21 cellular contexts compared by ENCODE assay signal in the genomic region with DNA sequence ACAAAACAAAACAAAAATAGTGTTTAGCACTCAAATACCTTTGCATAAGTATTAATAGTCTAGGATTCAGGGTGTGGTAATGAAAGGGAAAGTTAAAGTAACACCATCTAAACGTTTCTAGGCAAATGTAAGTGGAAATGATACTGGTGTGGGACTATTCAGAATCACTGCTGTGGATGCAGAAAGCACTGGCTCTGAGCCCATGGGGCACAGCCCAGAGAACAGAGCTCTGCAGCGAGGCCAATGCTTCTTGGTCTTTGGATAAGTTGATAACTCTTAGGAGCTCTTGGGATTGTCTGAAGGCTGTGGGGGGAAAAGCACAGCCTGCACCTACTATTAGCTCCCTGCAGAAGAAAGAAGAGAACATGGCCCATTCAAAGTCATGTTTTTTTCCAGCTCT. TPM values are rescaled to one million over a fixed set of nuclear protein-coding genes. Genes with fewer than 3 reads are reported as not detected.
A peak's percentile ranks its signal among the peaks of the same experiment; 100 is the strongest.
DNase-seq lines count a peak whose midpoint lies in the region; ATAC-seq and TF ChIP-seq lines count a peak whose summit lies in the region.
"Had no signal": no experiment of that assay in that cellular context is flagged by ENCODE, and none has a peak within 500 bp of the region (broad histone marks: within the 10 kb centered on the region; RNA-seq: fewer than 3 reads in every experiment).

No MANE protein-coding gene starts in this region.

- no peaks in the 10 kb centered on the region for H3K79me2 ChIP-seq in neural progenitor cell (ENCODE audit: low read depth)

- no peaks in the 10 kb centered on the region for H4K20me1 ChIP-seq in neural progenitor cell (ENCODE audit: low read depth)
- H4K20me1 ChIP-seq: BLaER1 had no signal

- H2AFZ ChIP-seq in neural progenitor cell (replicated peaks), result no peak overlapping the region
- H2AFZ ChIP-seq: GM23248 had no signal

- no peak overlapping the region for H3K4me3 ChIP-seq in neural progenitor cell
- H3K4me3 ChIP-seq: A549, BLaER1, GM12878, GM23248 had no signal

- H3K27ac Mint-ChIP-seq in neural progenitor cell, result no peak overlapping the region
- H3K27ac Mint-ChIP-seq: CD14-positive monocyte; CD4-positive, alpha-beta memory T cell had no signal

- no peaks in the 10 kb centered on the region for H3K9me3 ChIP-seq in neural progenitor cell (ENCODE audit: low read depth)
- H3K9me3 ChIP-seq: A549 had no signal

- H3K9me3 Mint-ChIP-seq in neural progenitor cell, result no peaks in the 10 kb centered on the region

- no peaks in the 10 kb centered on the region for H3K36me3 Mint-ChIP-seq in neural progenitor cell
- H3K36me3 Mint-ChIP-seq: CD14-positive monocyte had no signal

- peaks cover 9% of the 10 kb centered on the region for H3K27me3 Mint-ChIP-seq in neural progenitor cell (ENCODE audit: insufficient read depth, low read depth)
- H3K27me3 Mint-ChIP-seq: CD4-positive, alpha-beta memory T cell had no signal

- ATAC-seq in HG03520 (IDR thresholded peaks at IDR 0.05; ENCODE audit: unreplicated experiment), result no peak
- ATAC-seq: A549, GM12878 had no signal

- peaks cover 8% of the 10 kb centered on the region for H3K4me1 ChIP-seq in neural progenitor cell
- H3K4me1 ChIP-seq: BLaER1 had no signal

- DNase-seq in Ammon's horn (ENCODE audit: low spot score) (peak; percentile 58), cerebellum (ENCODE audit: low spot score) (peak; percentile 37), head of caudate nucleus (peak in 36 of 42 donors; percentile 16 to 84 (median 59)), pons (ENCODE audit: low spot score) (peak; percentile 71), neural progenitor cell (ENCODE audit: low spot score) (no peak)
- no peak for DNase-seq in activated CD4-positive, alpha-beta T cell treated with anti-CD3 and anti-CD28 coated beads for 1 hour
- no peak for DNase-seq in activated CD8-positive, alpha-beta memory T cell treated with anti-CD3 and anti-CD28 coated beads, Interleukin-2, amount 50 U/mL, for 4 hours
- DNase-seq: AML-193; CD4-positive, alpha-beta memory T cell; DMS153; DMS79; GF-D8; GM23248; HCEC 1CT; IMR-90 had no signal

- H3K36me3 ChIP-seq in neural progenitor cell, result no peaks in the 10 kb centered on the region
- H3K36me3 ChIP-seq: BLaER1 had no signal

- H3K4me1 Mint-ChIP-seq in neural progenitor cell, result peaks cover 11% of the 10 kb centered on the region
- H3K4me1 Mint-ChIP-seq: CD4-positive, alpha-beta memory T cell had no signal

- H3K9ac ChIP-seq in neural progenitor cell, result no peak overlapping the region
- H3K9ac ChIP-seq: BLaER1, GM23248 had no signal

- H3K4me3 Mint-ChIP-seq in neural progenitor cell, result no peak overlapping the region
- H3K4me3 Mint-ChIP-seq: CD14-positive monocyte; CD4-positive, alpha-beta memory T cell had no signal

- peaks cover 3% of the 10 kb centered on the region for H3F3A ChIP-seq in neural progenitor cell (ENCODE audit: low read depth)

- no peak overlapping the region for H3K4me2 ChIP-seq in neural progenitor cell
- H3K4me2 ChIP-seq: A549, BLaER1 had no signal

- H3K27me3 ChIP-seq in neural progenitor cell, result no peaks in the 10 kb centered on the region
- H3K27me3 ChIP-seq: BLaER1 had no signal

- no peak overlapping the region for H3K27ac ChIP-seq in neural progenitor cell
- H3K27ac ChIP-seq: 22Rv1, A549, BLaER1, GM23248 had no signal

- no peak for TF ChIP-seq CTCF in neural progenitor cell (IDR thresholded peaks at IDR 0.05)

- intact Hi-C loops in head of caudate nucleus (cut with DNase I), result no loop called here

RNA-seq across cellular contexts. Expression of a gene that starts 21.4 kb away (rescaled TPM):
- total RNA-seq in cerebellum (84.7 TPM), neural progenitor cell (ENCODE audit: low replicate concordance) (1.1 and 1.2 TPM in 2 replicates)

RNA-seq across cellular contexts. Expression of a gene that starts 38.5 kb away (rescaled TPM):
- total RNA-seq in cerebellum (15.6 TPM), neural progenitor cell (ENCODE audit: low replicate concordance) (19.5 and 26.3 TPM in 2 replicates)

Comparison
In these comparisons a context has a peak if more than half of its experiments do, and no peak if none do; other contexts are left out.
1. DNase-seq: peak in Ammon's horn (single experiment), cerebellum (single experiment), head of caudate nucleus (36 of 42) and pons (single experiment); none in activated CD4-positive, alpha-beta T cell treated with anti-CD3 and anti-CD28 coated beads for 1 hour (single experiment), activated CD8-positive, alpha-beta memory T cell treated with anti-CD3 and anti-CD28 coated beads, Interleukin-2, amount 50 U/mL, for 4 hours (single experiment) and neural progenitor cell (single experiment).
2. RNA of a gene that starts 21.4 kb away (total RNA-seq): 84.7 TPM in cerebellum (single experiment); 1.1 to 1.2 TPM in neural progenitor cell; every median in the first group is over 10 times any median in the second.